In genomic region chr9:120755827-120756434, GRCh38 we compare ENCODE assay signal across 1 cellular context.
TF ChIP-seq lines count a peak whose summit lies in the region.

No MANE protein-coding gene starts in this region.

TF ChIP-seq in GM12878, 131 proteins besides CTCF, POLR2A, EP300 and RAD21:
- TF ChIP-seq, protein P1, sequence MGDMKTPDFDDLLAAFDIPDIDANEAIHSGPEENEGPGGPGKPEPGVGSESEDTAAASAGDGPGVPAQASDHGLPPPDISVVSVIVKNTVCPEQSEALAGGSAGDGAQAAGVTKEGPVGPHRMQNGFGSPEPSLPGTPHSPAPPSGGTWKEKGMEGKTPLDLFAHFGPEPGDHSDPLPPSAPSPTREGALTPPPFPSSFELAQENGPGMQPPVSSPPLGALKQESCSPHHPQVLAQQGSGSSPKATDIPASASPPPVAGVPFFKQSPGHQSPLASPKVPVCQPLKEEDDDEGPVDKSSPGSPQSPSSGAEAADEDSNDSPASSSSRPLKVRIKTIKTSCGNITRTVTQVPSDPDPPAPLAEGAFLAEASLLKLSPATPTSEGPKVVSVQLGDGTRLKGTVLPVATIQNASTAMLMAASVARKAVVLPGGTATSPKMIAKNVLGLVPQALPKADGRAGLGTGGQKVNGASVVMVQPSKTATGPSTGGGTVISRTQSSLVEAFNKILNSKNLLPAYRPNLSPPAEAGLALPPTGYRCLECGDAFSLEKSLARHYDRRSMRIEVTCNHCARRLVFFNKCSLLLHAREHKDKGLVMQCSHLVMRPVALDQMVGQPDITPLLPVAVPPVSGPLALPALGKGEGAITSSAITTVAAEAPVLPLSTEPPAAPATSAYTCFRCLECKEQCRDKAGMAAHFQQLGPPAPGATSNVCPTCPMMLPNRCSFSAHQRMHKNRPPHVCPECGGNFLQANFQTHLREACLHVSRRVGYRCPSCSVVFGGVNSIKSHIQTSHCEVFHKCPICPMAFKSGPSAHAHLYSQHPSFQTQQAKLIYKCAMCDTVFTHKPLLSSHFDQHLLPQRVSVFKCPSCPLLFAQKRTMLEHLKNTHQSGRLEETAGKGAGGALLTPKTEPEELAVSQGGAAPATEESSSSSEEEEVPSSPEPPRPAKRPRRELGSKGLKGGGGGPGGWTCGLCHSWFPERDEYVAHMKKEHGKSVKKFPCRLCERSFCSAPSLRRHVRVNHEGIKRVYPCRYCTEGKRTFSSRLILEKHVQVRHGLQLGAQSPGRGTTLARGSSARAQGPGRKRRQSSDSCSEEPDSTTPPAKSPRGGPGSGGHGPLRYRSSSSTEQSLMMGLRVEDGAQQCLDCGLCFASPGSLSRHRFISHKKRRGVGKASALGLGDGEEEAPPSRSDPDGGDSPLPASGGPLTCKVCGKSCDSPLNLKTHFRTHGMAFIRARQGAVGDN (IDR thresholded peaks at IDR 0.05) = no peak
- TF ChIP-seq, protein P2, sequence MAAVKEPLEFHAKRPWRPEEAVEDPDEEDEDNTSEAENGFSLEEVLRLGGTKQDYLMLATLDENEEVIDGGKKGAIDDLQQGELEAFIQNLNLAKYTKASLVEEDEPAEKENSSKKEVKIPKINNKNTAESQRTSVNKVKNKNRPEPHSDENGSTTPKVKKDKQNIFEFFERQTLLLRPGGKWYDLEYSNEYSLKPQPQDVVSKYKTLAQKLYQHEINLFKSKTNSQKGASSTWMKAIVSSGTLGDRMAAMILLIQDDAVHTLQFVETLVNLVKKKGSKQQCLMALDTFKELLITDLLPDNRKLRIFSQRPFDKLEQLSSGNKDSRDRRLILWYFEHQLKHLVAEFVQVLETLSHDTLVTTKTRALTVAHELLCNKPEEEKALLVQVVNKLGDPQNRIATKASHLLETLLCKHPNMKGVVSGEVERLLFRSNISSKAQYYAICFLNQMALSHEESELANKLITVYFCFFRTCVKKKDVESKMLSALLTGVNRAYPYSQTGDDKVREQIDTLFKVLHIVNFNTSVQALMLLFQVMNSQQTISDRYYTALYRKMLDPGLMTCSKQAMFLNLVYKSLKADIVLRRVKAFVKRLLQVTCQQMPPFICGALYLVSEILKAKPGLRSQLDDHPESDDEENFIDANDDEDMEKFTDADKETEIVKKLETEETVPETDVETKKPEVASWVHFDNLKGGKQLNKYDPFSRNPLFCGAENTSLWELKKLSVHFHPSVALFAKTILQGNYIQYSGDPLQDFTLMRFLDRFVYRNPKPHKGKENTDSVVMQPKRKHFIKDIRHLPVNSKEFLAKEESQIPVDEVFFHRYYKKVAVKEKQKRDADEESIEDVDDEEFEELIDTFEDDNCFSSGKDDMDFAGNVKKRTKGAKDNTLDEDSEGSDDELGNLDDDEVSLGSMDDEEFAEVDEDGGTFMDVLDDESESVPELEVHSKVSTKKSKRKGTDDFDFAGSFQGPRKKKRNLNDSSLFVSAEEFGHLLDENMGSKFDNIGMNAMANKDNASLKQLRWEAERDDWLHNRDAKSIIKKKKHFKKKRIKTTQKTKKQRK (IDR thresholded peaks at IDR 0.05; ENCODE audit: low read depth, low read length) = no peak
- TF ChIP-seq ESRRA (IDR thresholded peaks at IDR 0.05; ENCODE audit: low read length) = no peak
- no peak for TF ChIP-seq NR2F1 (conservative IDR thresholded peaks at IDR 0.05)
- TF ChIP-seq, protein P3, sequence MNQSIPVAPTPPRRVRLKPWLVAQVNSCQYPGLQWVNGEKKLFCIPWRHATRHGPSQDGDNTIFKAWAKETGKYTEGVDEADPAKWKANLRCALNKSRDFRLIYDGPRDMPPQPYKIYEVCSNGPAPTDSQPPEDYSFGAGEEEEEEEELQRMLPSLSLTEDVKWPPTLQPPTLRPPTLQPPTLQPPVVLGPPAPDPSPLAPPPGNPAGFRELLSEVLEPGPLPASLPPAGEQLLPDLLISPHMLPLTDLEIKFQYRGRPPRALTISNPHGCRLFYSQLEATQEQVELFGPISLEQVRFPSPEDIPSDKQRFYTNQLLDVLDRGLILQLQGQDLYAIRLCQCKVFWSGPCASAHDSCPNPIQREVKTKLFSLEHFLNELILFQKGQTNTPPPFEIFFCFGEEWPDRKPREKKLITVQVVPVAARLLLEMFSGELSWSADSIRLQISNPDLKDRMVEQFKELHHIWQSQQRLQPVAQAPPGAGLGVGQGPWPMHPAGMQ (IDR thresholded peaks at IDR 0.05; ENCODE audit: borderline replicate concordance) = no peak
- no peak for TF ChIP-seq STAT1 (conservative IDR thresholded peaks at IDR 0.05)
- TF ChIP-seq SMC3 (IDR thresholded peaks at IDR 0.05; ENCODE audit: borderline replicate concordance, low read length) = peak; percentile 71
- no peak for TF ChIP-seq IKZF1 (conservative IDR thresholded peaks at IDR 0.05)
- 0 out of 2 replicates have a peak, but pooled peaks have one; percentile 47 for TF ChIP-seq RB1 (IDR thresholded peaks at IDR 0.05; ENCODE audit: borderline replicate concordance)
- TF ChIP-seq POU2F2 (IDR thresholded peaks at IDR 0.05; ENCODE audit: borderline replicate concordance, low read depth, low read length) = no peak
- TF ChIP-seq MLLT1 (IDR thresholded peaks at IDR 0.05) = 0 out of 2 replicates have a peak, but pooled peaks have one; percentile 21
TF ChIP-seq in GM12878: peak in this region for 3.
